15 cellular contexts compared by ENCODE assay signal in the genomic region with DNA sequence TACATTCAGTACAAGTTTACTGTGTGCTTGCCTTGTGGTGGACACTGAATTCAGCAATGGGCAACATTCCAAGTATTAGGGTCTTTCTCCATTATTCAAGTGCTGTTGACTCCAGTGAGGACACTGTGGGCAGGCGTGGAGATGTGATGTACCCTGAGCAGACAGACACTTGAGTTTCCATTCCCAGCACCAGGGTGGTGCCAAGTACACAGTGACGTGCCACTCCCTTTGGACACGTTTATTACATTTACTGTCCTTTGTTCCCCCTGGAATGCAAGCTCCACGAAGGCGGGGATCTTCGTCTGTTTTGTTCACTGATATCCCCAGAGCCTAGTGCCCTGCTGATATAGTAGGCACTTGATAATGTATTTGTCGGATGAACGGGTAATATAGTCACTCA.
A peak's percentile ranks its signal among the peaks of the same experiment; 100 is the strongest.
DNase-seq lines count a peak whose midpoint lies in the region; ATAC-seq, FAIRE-seq and TF ChIP-seq lines count a peak whose summit lies in the region.
"Had no signal": no experiment of that assay in that cellular context is flagged by ENCODE, and none has a peak within 500 bp of the region (broad histone marks: within the 10 kb centered on the region; RNA-seq: fewer than 3 reads in every experiment).

No MANE protein-coding gene starts in this region.

- TF ChIP-seq RAD21 in IMR-90 (IDR thresholded peaks at IDR 0.05; ENCODE audit: low read length) (no peak), H1 (IDR thresholded peaks at IDR 0.05 in 1 of 2, conservative IDR thresholded peaks at IDR 0.05 in 1 of 2; ENCODE audit: low read depth in 2 of 2, low read length in 2 of 2) (no peak)

- BruUV-seq in IMR-90 (replicated peaks; lab: Mats Ljungman, UMichigan) = no TSS peak

- H3K27ac ChIP-seq in GM23248 (peak overlapping the region; percentile 35), IMR-90 (ENCODE audit: insufficient read depth, low read length) (no peak overlapping the region), H1 (ENCODE audit: low read depth, low read length) (no peak overlapping the region), trophoblast cell (ENCODE audit: low read depth, low read length) (no peak overlapping the region), esophagus squamous epithelium (no peak overlapping the region)
- H3K27ac ChIP-seq: KMS-11, RWPE1 had no signal

- 15 to 21% methylated on average over 8 of the region's 8 CpGs for WGBS in GM23248 (ENCODE audit: low coverage in 1 of 2, low lambda C conversion rate in 2 of 2, missing lambda C conversion rate in 2 of 2), 2 experiments
- no CpG with 5 or more reads among the region's 8 CpGs for WGBS in IMR-90 (ENCODE audit: extremely low coverage in 2 of 2, insufficient read length in 1 of 2), 2 experiments
- WGBS in H1 (ENCODE audit: extremely low coverage in 1 of 2, insufficient coverage in 1 of 2, insufficient read length in 1 of 2, insufficient replicate concordance in 2 of 2, low coverage in 1 of 2, low lambda C conversion rate in 2 of 2, missing lambda C conversion rate in 1 of 2), 2 experiments = 80% methylated on average over 8 of the region's 8 CpGs; no CpG with 5 or more reads in 1 of the 2 experiments
- no CpG with 5 or more reads among the region's 8 CpGs for WGBS in trophoblast cell (ENCODE audit: extremely low coverage, insufficient coverage, insufficient read length)
- 80 to 82% methylated on average over 8 of the region's 8 CpGs for WGBS in esophagus squamous epithelium, 2 donors

- H4K91ac ChIP-seq in IMR-90 (ENCODE audit: insufficient read depth, low read depth, low read length) (no peak overlapping the region), H1 (replicated peaks; ENCODE audit: insufficient read length, low read length) (peak overlapping the region; percentile 55), trophoblast cell (ENCODE audit: low read depth, low read length) (peak overlapping the region; percentile 7)

- no peaks in the 10 kb centered on the region for H3K36me3 ChIP-seq in GM23248 (ENCODE audit: low read depth)
- H3K36me3 ChIP-seq in IMR-90 (ENCODE audit: control insufficient read depth, insufficient read depth, low read length) = no peaks in the 10 kb centered on the region
- no peaks in the 10 kb centered on the region for H3K36me3 ChIP-seq in H1 (ENCODE audit: control insufficient read depth in 2 of 4, insufficient read depth in 4 of 4, low read length in 3 of 4)
- H3K36me3 ChIP-seq in trophoblast cell (ENCODE audit: control insufficient read depth in 1 of 2, insufficient read depth in 2 of 2, low read length in 2 of 2) = no peaks in the 10 kb centered on the region
- no peaks in the 10 kb centered on the region for H3K36me3 ChIP-seq in esophagus squamous epithelium
- H3K36me3 ChIP-seq: BE2C had no signal

- DNase-seq in GM23248 (no peak), IMR-90 (no peak), H1 (ENCODE audit: low read depth in 1 of 2, low spot score in 2 of 2) (no peak), trophoblast cell (no peak), SKM-1 (lab: John Stamatoyannopoulos, UW; ENCODE audit: unreplicated experiment) (no peak), NCI-H2196 (lab: John Stamatoyannopoulos, UW; ENCODE audit: unreplicated experiment) (no peak), esophagus squamous epithelium (lab: John Stamatoyannopoulos, UW) (no peak), NCI-H2196 treated with DMSO at 0.1 percent for 48 hours (lab: John Stamatoyannopoulos, UW; ENCODE audit: unreplicated experiment) (no peak)
- DNase-seq: CD8-positive, alpha-beta T cell; NCI-H1092; NCI-H2081; NK-92 treated with Interleukin-12 subunit alpha and Interleukin-12 subunit beta, amount 100 ng/mL, for 24 hours had no signal

- TF ChIP-seq POLR2A in IMR-90 (IDR thresholded peaks at IDR 0.05; ENCODE audit: low read depth, low read length) = no peak
- TF ChIP-seq POLR2A in H1 (IDR thresholded peaks at IDR 0.05; ENCODE audit: control extremely low read depth in 1 of 2, low read depth in 2 of 2, low read length in 2 of 2) = no peak
- TF ChIP-seq POLR2A in esophagus squamous epithelium (IDR thresholded peaks at IDR 0.05) = no peak

- dilution Hi-C loops in IMR-90 (cut with HindIII; ENCODE audit: low sequenced_read_pairs, unreplicated experiment) = no loop called here

- no peak overlapping the region for H4K12ac ChIP-seq in trophoblast cell (ENCODE audit: low read depth, low read length)

- H2AK5ac ChIP-seq in IMR-90 (ENCODE audit: low read depth, low read length) = peak overlapping the region; percentile 14; the same call in 1 of the 2 replicates
- 0 out of 2 replicates have a peak overlapping the region, but pooled peaks have one; percentile 7 for H2AK5ac ChIP-seq in H1 (ENCODE audit: low read depth, low read length)
- H2AK5ac ChIP-seq in trophoblast cell (ENCODE audit: low read length) = no peak overlapping the region

- in situ Hi-C loops in GM23248 (cut with MboI) (loop anchor here (10.0 kb wide), 1 partner anchor 178 kb away; no protein-coding TSS in a partner anchor), IMR-90 (cut with MboI; ENCODE audit: low sequenced_read_pairs) (loop anchor here (5.0 kb wide), 1 partner anchor 195 kb away; no protein-coding TSS in a partner anchor)

- H2BK5ac ChIP-seq in IMR-90 (ENCODE audit: low read depth, low read length, poor library complexity, severe bottlenecking) (no peak overlapping the region), H1 (ENCODE audit: low read depth, low read length) (no peak overlapping the region), trophoblast cell (ENCODE audit: low read depth, low read length, poor library complexity) (no peak overlapping the region)

- no peak for ATAC-seq in IMR-90 (ENCODE audit: low read depth)
- ATAC-seq: CD8-positive, alpha-beta T cell had no signal

- peaks cover 31% of the 10 kb centered on the region for H3K4me1 ChIP-seq in GM23248 (ENCODE audit: insufficient read depth)
- peaks cover 11% of the 10 kb centered on the region for H3K4me1 ChIP-seq in IMR-90 (ENCODE audit: control insufficient read depth, insufficient read depth, low read length)
- peaks cover 3 to 14% (median 9%) of the 10 kb centered on the region in 4 experiments for H3K4me1 ChIP-seq in H1 (replicated peaks in 1 of 4; ENCODE audit: control insufficient read depth in 3 of 4, insufficient read depth in 4 of 4, low read length in 3 of 4)
- peaks cover 27 to 31% of the 10 kb centered on the region in 2 experiments for H3K4me1 ChIP-seq in trophoblast cell (ENCODE audit: control insufficient read depth in 1 of 2, insufficient read depth in 2 of 2, low read length in 2 of 2)
- no peaks in the 10 kb centered on the region for H3K4me1 ChIP-seq in esophagus squamous epithelium

- H3K4me2 ChIP-seq in GM23248 (ENCODE audit: unreplicated experiment) = peak overlapping the region; percentile 31
- no peak overlapping the region for H3K4me2 ChIP-seq in IMR-90 (ENCODE audit: low read depth, low read length)
- no peak overlapping the region for H3K4me2 ChIP-seq in H1 (ENCODE audit: insufficient read depth in 1 of 2, low read depth in 2 of 2, low read length in 2 of 2)
- H3K4me2 ChIP-seq in trophoblast cell (ENCODE audit: low read length) = no peak overlapping the region
- H3K4me2 ChIP-seq: KMS-11 had no signal

- H3K9me3 ChIP-seq in GM23248 (ENCODE audit: low read depth) (no peaks in the 10 kb centered on the region), IMR-90 (ENCODE audit: control insufficient read depth, insufficient read depth, low read length) (no peaks in the 10 kb centered on the region), H1 (ENCODE audit: insufficient read depth in 2 of 2, low read depth in 1 of 2, low read length in 1 of 2) (no peaks in the 10 kb centered on the region), trophoblast cell (ENCODE audit: insufficient read depth, low read depth, low read length) (peaks cover 3% of the 10 kb centered on the region), esophagus squamous epithelium (no peaks in the 10 kb centered on the region)
- H3K9me3 ChIP-seq: BE2C had no signal

- H2BK20ac ChIP-seq in IMR-90 (ENCODE audit: low read depth, low read length) (no peak overlapping the region), H1 (ENCODE audit: low read length) (no peak overlapping the region)

- no peak for TF ChIP-seq EP300 in H1 (IDR thresholded peaks at IDR 0.05; ENCODE audit: borderline replicate concordance in 1 of 2, low read depth in 2 of 2, low read length in 2 of 2)

- H4K8ac ChIP-seq in IMR-90 (ENCODE audit: low read depth in 2 of 2, low read length in 2 of 2) (no peak overlapping the region), H1 (ENCODE audit: extremely low read depth, insufficient read depth, low read length) (no peak overlapping the region), trophoblast cell (ENCODE audit: low read depth, low read length) (no peak overlapping the region)

- H3K79me1 ChIP-seq in IMR-90 (ENCODE audit: low read depth in 1 of 2, low read length in 2 of 2) (no peaks in the 10 kb centered on the region), H1 (ENCODE audit: low read depth, low read length) (no peaks in the 10 kb centered on the region), trophoblast cell (ENCODE audit: low read length) (peaks cover 15% of the 10 kb centered on the region)

- H3K4ac ChIP-seq in IMR-90 (ENCODE audit: low read depth, low read length) (no peak overlapping the region; the same call in 1 of the 2 replicates), H1 (replicated peaks; ENCODE audit: insufficient read length, low read depth, low read length) (no peak overlapping the region), trophoblast cell (ENCODE audit: low read depth, low read length) (no peak overlapping the region)

- H3F3A ChIP-seq in GM23248 (ENCODE audit: insufficient read depth) = peaks cover 17% of the 10 kb centered on the region

- POLR2A ChIA-PET in IMR-90 (lab: Charles Lee; ENCODE audit: unreplicated experiment) = no interaction called here
- POLR2A ChIA-PET in H1 (lab: Charles Lee; ENCODE audit: partially characterized antibody) = interaction anchor here (0.9 kb wide), 1 partner anchor 11 kb away, joined by 3 read pairs; no protein-coding TSS in a partner anchor

- intact Hi-C loops in IMR-90 (cut with micrococcal nuclease) (loop anchor here (10.0 kb wide), 2 partner anchors 322 to 362 kb away; no protein-coding TSS in a partner anchor), esophagus squamous epithelium (cut with DNase I) (no loop called here)

- no peak overlapping the region for H3K18ac ChIP-seq in IMR-90 (ENCODE audit: low read depth, low read length)
- H3K18ac ChIP-seq in H1 (ENCODE audit: extremely low read depth, low read length) = no peak overlapping the region
- no peak overlapping the region for H3K18ac ChIP-seq in trophoblast cell (ENCODE audit: low read length)

- H2AK9ac ChIP-seq in IMR-90 (replicated peaks; ENCODE audit: low read depth, low read length, poor library complexity) = no peak overlapping the region

- H4K20me1 ChIP-seq in GM23248 (ENCODE audit: insufficient read depth) = no peaks in the 10 kb centered on the region
- H4K20me1 ChIP-seq in IMR-90 (ENCODE audit: insufficient read depth, low read length) = no peaks in the 10 kb centered on the region
- peaks cover 0 to 2% of the 10 kb centered on the region in 2 experiments for H4K20me1 ChIP-seq in H1 (replicated peaks in 1 of 2; ENCODE audit: control insufficient read depth in 1 of 2, insufficient read depth in 2 of 2, low read length in 2 of 2)

- H3K14ac ChIP-seq in IMR-90 (replicated peaks; ENCODE audit: low read depth, low read length) = no peak overlapping the region
- H3K14ac ChIP-seq in H1 (ENCODE audit: insufficient read length) = no peak overlapping the region
- no peak overlapping the region for H3K14ac ChIP-seq in trophoblast cell (ENCODE audit: low read length)

- H3K9ac ChIP-seq in GM23248 (peak overlapping the region; percentile 29; the same call in 1 of the 2 replicates), IMR-90 (ENCODE audit: low read depth, low read length) (no peak overlapping the region), H1 (replicated peaks in 1 of 4; ENCODE audit: extremely low read depth in 1 of 4, low read depth in 3 of 4, low read length in 3 of 4) (no peak overlapping the region), trophoblast cell (ENCODE audit: low read length) (no peak overlapping the region)
- H3K9ac ChIP-seq: KMS-11 had no signal

- peaks cover 7% of the 10 kb centered on the region; the same call in 1 of the 2 replicates for H3K23me2 ChIP-seq in H1 (ENCODE audit: low read depth, low read length)

- CTCF ChIA-PET in IMR-90 (lab: Yijun Ruan, JAX) (no interaction called here), H1 (lab: Charles Lee; ENCODE audit: partially characterized antibody) (interaction anchor here (1.4 kb wide), 1 partner anchor 184 kb away, joined by 3 read pairs; no protein-coding TSS in a partner anchor)

- H3K56ac ChIP-seq in IMR-90 (ENCODE audit: extremely low read depth, insufficient read depth, low read length) = no peak overlapping the region
- H3K56ac ChIP-seq in H1 (replicated peaks; ENCODE audit: insufficient read length, low read depth, low read length) = no peak overlapping the region

- H3K4me3 ChIP-seq in GM23248 (no peak overlapping the region), IMR-90 (ENCODE audit: insufficient read depth, low read depth, low read length) (no peak overlapping the region), H1 (ENCODE audit: extremely low read depth in 1 of 4, insufficient read depth in 2 of 4, low read depth in 3 of 4, low read length in 4 of 4) (no peak overlapping the region), trophoblast cell (ENCODE audit: low read depth, low read length) (no peak overlapping the region), esophagus squamous epithelium (no peak overlapping the region)

- H2BK120ac ChIP-seq in IMR-90 (ENCODE audit: low read depth, low read length) = no peak overlapping the region
- no peak overlapping the region for H2BK120ac ChIP-seq in H1 (replicated peaks; ENCODE audit: low read depth, low read length)
- no peak overlapping the region for H2BK120ac ChIP-seq in trophoblast cell (ENCODE audit: insufficient read depth, low read length, poor library complexity)

- TF ChIP-seq CTCF in IMR-90 (conservative IDR thresholded peaks at IDR 0.05; ENCODE audit: low read depth, low read length) (no peak), H1 (IDR thresholded peaks at IDR 0.05; ENCODE audit: control extremely low read depth in 1 of 3, insufficient read depth in 1 of 3, low read depth in 1 of 3, low read length in 3 of 3) (no peak), esophagus squamous epithelium (IDR thresholded peaks at IDR 0.05) (no peak)

- H2BK12ac ChIP-seq in H1 (ENCODE audit: low read depth, low read length) = no peak overlapping the region
- no peak overlapping the region for H2BK12ac ChIP-seq in trophoblast cell (ENCODE audit: low read length)

- H3K23ac ChIP-seq in IMR-90 (ENCODE audit: low read depth, low read length) (no peak overlapping the region), H1 (ENCODE audit: insufficient read length) (no peak overlapping the region), trophoblast cell (ENCODE audit: low read length) (no peak overlapping the region)

- H2AFZ ChIP-seq in GM23248 (peak overlapping the region; percentile 6; the same call in 1 of the 2 replicates), IMR-90 (replicated peaks; ENCODE audit: low read length, poor library complexity) (no peak overlapping the region), H1 (ENCODE audit: low read length) (no peak overlapping the region), trophoblast cell (ENCODE audit: insufficient read depth, low read length, poor library complexity) (no peak overlapping the region)

- no peaks in the 10 kb centered on the region for H3K9me2 ChIP-seq in GM23248 (ENCODE audit: insufficient read depth)

- no peak for FAIRE-seq in H1 (lab: Jason Lieb, UNC)

- H4K5ac ChIP-seq in IMR-90 (ENCODE audit: low read depth, low read length) (no peak overlapping the region), H1 (ENCODE audit: insufficient read length, low read depth, low read length) (no peak overlapping the region)

- H3K27me3 ChIP-seq in GM23248 (replicated peaks; ENCODE audit: insufficient read depth) (no peaks in the 10 kb centered on the region), IMR-90 (ENCODE audit: control insufficient read depth, insufficient read depth, low read length) (peaks cover 5% of the 10 kb centered on the region), H1 (replicated peaks in 1 of 4; ENCODE audit: control insufficient read depth in 3 of 4, extremely low read depth in 1 of 4, insufficient read depth in 3 of 4, low read length in 3 of 4) (peaks cover 0 to 3% (median 0%) of the 10 kb centered on the region in 4 experiments; a peak in 2 of 7 replicates), trophoblast cell (ENCODE audit: insufficient read depth, low read length) (no peaks in the 10 kb centered on the region), esophagus squamous epithelium (no peaks in the 10 kb centered on the region)
- H3K27me3 ChIP-seq: BE2C had no signal

- peaks cover 6% of the 10 kb centered on the region; the same call in 1 of the 2 replicates for H3K9me1 ChIP-seq in IMR-90 (ENCODE audit: insufficient read depth, low read length)

- H2BK15ac ChIP-seq in IMR-90 (ENCODE audit: low read depth, low read length) (no peak overlapping the region), H1 (ENCODE audit: low read length) (no peak overlapping the region)

- no peaks in the 10 kb centered on the region for H3K79me2 ChIP-seq in GM23248 (ENCODE audit: insufficient read depth)
- no peaks in the 10 kb centered on the region for H3K79me2 ChIP-seq in H1 (ENCODE audit: control insufficient read depth in 1 of 2, insufficient read depth in 2 of 2, low read length in 2 of 2)
- no peaks in the 10 kb centered on the region for H3K79me2 ChIP-seq in trophoblast cell (ENCODE audit: control insufficient read depth, insufficient read depth, low read length, poor library complexity)
